In genomic region chr5:97297063-97297715, GRCh38 we compare ENCODE assay signal across 8 cellular contexts.
DNase-seq lines count a peak whose midpoint lies in the region; ATAC-seq and TF ChIP-seq lines count a peak whose summit lies in the region.

No MANE protein-coding gene starts in this region.

- H3K27ac ChIP-seq in heart left ventricle = no peak overlapping the region

- TF ChIP-seq CTCF in heart left ventricle (IDR thresholded peaks at IDR 0.05) = peak in 7 of 12 donors; percentile 12 to 45 (median 34)

- H3K9me3 ChIP-seq in heart left ventricle = peaks cover 0 to 6% (median 0%) of the 10 kb centered on the region in 12 donors

- 13 to 34% (median 20%) methylated on average over 3 to 5 of the region's 5 CpGs for WGBS in heart left ventricle, 4 donors

- DNase-seq in heart left ventricle = no peak
- DNase-seq in Right ventricle myocardium inferior (ENCODE audit: missing footprints) = no peak
- DNase-seq in HT-29 (ENCODE audit: low spot score) = peak; percentile 31
- DNase-seq in SHP77 treated with DMSO at 0.1 percent for 48 hours (lab: John Stamatoyannopoulos, UW) = peak; percentile 12
- DNase-seq in foreskin melanocyte = peak; percentile 3
- DNase-seq in stimulated activated naive CD8-positive, alpha-beta T cell treated with anti-CD3 and anti-CD28 coated beads, Interleukin-15, amount 100 ng/mL, for 72 hours = no peak
- no peak for DNase-seq in stimulated activated CD4-positive, alpha-beta T cell treated with anti-CD3 and anti-CD28 coated beads, Interleukin-4, amount 100 ng/mL, for 4 hours

- no peak overlapping the region for H3K4me3 ChIP-seq in heart left ventricle

- H3K4me1 ChIP-seq in heart left ventricle = no peaks in the 10 kb centered on the region

- peaks cover 0 to 6% of the 10 kb centered on the region in 2 donors for H3K9me3 Mint-ChIP-seq in stimulated activated naive CD8-positive, alpha-beta T cell treated with anti-CD3 and anti-CD28 coated beads, Interleukin-15, amount 100 ng/mL, for 72 hours

- H3K27me3 ChIP-seq in heart left ventricle = no peaks in the 10 kb centered on the region

- H3K36me3 ChIP-seq in heart left ventricle = no peaks in the 10 kb centered on the region

- H3K27me3 Mint-ChIP-seq in stimulated activated naive CD8-positive, alpha-beta T cell treated with anti-CD3 and anti-CD28 coated beads, Interleukin-15, amount 100 ng/mL, for 72 hours = no peaks in the 10 kb centered on the region

- no peak overlapping the region for H3K27ac Mint-ChIP-seq in stimulated activated naive CD8-positive, alpha-beta T cell treated with anti-CD3 and anti-CD28 coated beads, Interleukin-15, amount 100 ng/mL, for 72 hours

- ATAC-seq in heart left ventricle (peak in 2 of 4 donors; percentile 36 to 49), Right ventricle myocardium inferior (no peak), GM21723 (IDR thresholded peaks at IDR 0.05; ENCODE audit: unreplicated experiment) (peak; percentile 97)
- peak; percentile 77 for ATAC-seq in stimulated activated naive CD8-positive, alpha-beta T cell treated with anti-CD3 and anti-CD28 coated beads, Interleukin-15, amount 100 ng/mL, for 72 hours

- intact Hi-C loops in heart left ventricle (cut with DNase I) = no loop called here
- intact Hi-C loops in Right ventricle myocardium inferior (cut with DNase I) = no loop called here

- TF ChIP-seq POLR2A in heart left ventricle (IDR thresholded peaks at IDR 0.05) = no peak

- no peaks in the 10 kb centered on the region for H3K4me1 Mint-ChIP-seq in stimulated activated naive CD8-positive, alpha-beta T cell treated with anti-CD3 and anti-CD28 coated beads, Interleukin-15, amount 100 ng/mL, for 72 hours

- no peak overlapping the region for H3K4me3 Mint-ChIP-seq in stimulated activated naive CD8-positive, alpha-beta T cell treated with anti-CD3 and anti-CD28 coated beads, Interleukin-15, amount 100 ng/mL, for 72 hours

Comparison
In these comparisons a context has a peak if more than half of its experiments do, and no peak if none do; other contexts are left out.
1. DNase-seq: peak in HT-29 (single experiment), SHP77 treated with DMSO at 0.1 percent for 48 hours (single experiment) and foreskin melanocyte (single experiment); none in heart left ventricle (0 of 5), Right ventricle myocardium inferior (single experiment), stimulated activated naive CD8-positive, alpha-beta T cell treated with anti-CD3 and anti-CD28 coated beads, Interleukin-15, amount 100 ng/mL, for 72 hours (0 of 2) and stimulated activated CD4-positive, alpha-beta T cell treated with anti-CD3 and anti-CD28 coated beads, Interleukin-4, amount 100 ng/mL, for 4 hours (0 of 2).